23 cellular contexts compared by ENCODE assay signal in genomic region chr2:229930656-229931055, GRCh38. TPM values are rescaled to one million over a fixed set of nuclear protein-coding genes. Genes with fewer than 3 reads are reported as not detected.
DNase-seq lines count a peak whose midpoint lies in the region; ATAC-seq and TF ChIP-seq lines count a peak whose summit lies in the region.
"Had no signal": no experiment of that assay in that cellular context is flagged by ENCODE, and none has a peak within 500 bp of the region (broad histone marks: within the 10 kb centered on the region; RNA-seq: fewer than 3 reads in every experiment).

No MANE protein-coding gene starts in this region.

- H2AFZ ChIP-seq in DND-41 (ENCODE audit: low read depth, low read length), result no peak overlapping the region
- no peak overlapping the region for H2AFZ ChIP-seq in osteoblast (ENCODE audit: low read length)

- TF ChIP-seq CTCF in DND-41 (IDR thresholded peaks at IDR 0.05; ENCODE audit: borderline replicate concordance, extremely low read depth, low read length, poor library complexity, severe bottlenecking) (no peak), lower lobe of right lung (IDR thresholded peaks at IDR 0.05) (no peak), osteoblast (IDR thresholded peaks at IDR 0.05; ENCODE audit: extremely low read depth, low read depth, low read length) (no peak)

- no peak overlapping the region for H3K4me3 ChIP-seq in DND-41 (ENCODE audit: low read depth in 1 of 2, low read length in 2 of 2)
- H3K4me3 ChIP-seq in lower lobe of right lung, result no peak overlapping the region
- no peak overlapping the region for H3K4me3 ChIP-seq in osteoblast (ENCODE audit: insufficient read depth, low read length)
- no peak overlapping the region for H3K4me3 ChIP-seq in CD8-positive, alpha-beta memory T cell (ENCODE audit: low read length)
- H3K4me3 ChIP-seq: BLaER1, tibial artery had no signal

- no peaks in the 10 kb centered on the region for H3K27me3 Mint-ChIP-seq in CD8-positive, alpha-beta memory T cell
- H3K27me3 Mint-ChIP-seq: activated CD8-positive, alpha-beta T cell treated with anti-CD3 and anti-CD28 coated beads for 36 hours; activated naive CD8-positive, alpha-beta T cell treated with anti-CD3 and anti-CD28 coated beads, Interleukin-2, amount 10 ng/mL, durations not matched to agents 7 days and 5 days; naive thymus-derived CD8-positive, alpha-beta T cell had no signal

- ATAC-seq in DND-41 (ENCODE audit: insufficient read depth, low read depth) (0 out of 3 replicates have a peak, but pooled peaks have one; percentile 31), lower lobe of right lung (no peak)
- ATAC-seq: activated CD8-positive, alpha-beta T cell treated with anti-CD3 and anti-CD28 coated beads for 36 hours; naive thymus-derived CD8-positive, alpha-beta T cell; Panc1 had no signal

- DNase-seq in DMS79 (lab: John Stamatoyannopoulos, UW) (peak; percentile 58), DND-41 (no peak), NCI-H510A (lab: John Stamatoyannopoulos, UW) (peak; percentile 84), lower lobe of right lung (peak; percentile 16), osteoblast (ENCODE audit: insufficient read length, low spot score, missing footprints) (no peak), activated gamma-delta T cell treated with Interleukin-2 at 50 U/mL for 16 hours (no peak)
- DNase-seq in CD8-positive, alpha-beta memory T cell, result no peak
- DNase-seq: activated CD8-positive, alpha-beta T cell treated with anti-CD3 and anti-CD28 coated beads for 36 hours; activated gamma-delta T cell; activated naive CD8-positive, alpha-beta T cell treated with anti-CD3 and anti-CD28 coated beads, Interleukin-2, amount 10 ng/mL, durations not matched to agents 7 days and 5 days; activated T-cell treated with anti-CD3 and anti-CD28 coated beads, Interleukin-2, amount 50 U/mL, for 1 hour; DMS53; GDM1; hypothalamus; naive thymus-derived CD8-positive, alpha-beta T cell; NCI-H1092; nucleus accumbens; Right ventricle myocardium superior; stimulated activated CD4-positive, alpha-beta T cell treated with anti-CD3 and anti-CD28 coated beads, Interleukin-4, amount 100 ng/mL, for 24 hours; T-helper 2 cell; tibial artery had no signal

- H3K27ac Mint-ChIP-seq in CD8-positive, alpha-beta memory T cell, result peak overlapping the region in 1 of 8 donors; percentile 81
- H3K27ac Mint-ChIP-seq: activated CD8-positive, alpha-beta T cell treated with anti-CD3 and anti-CD28 coated beads for 36 hours; activated naive CD8-positive, alpha-beta T cell treated with anti-CD3 and anti-CD28 coated beads, Interleukin-2, amount 10 ng/mL, durations not matched to agents 7 days and 5 days had no signal

- H3K9me3 ChIP-seq in DND-41 (ENCODE audit: insufficient read depth, low read length, severe bottlenecking), result no peaks in the 10 kb centered on the region
- no peaks in the 10 kb centered on the region for H3K9me3 ChIP-seq in lower lobe of right lung
- H3K9me3 ChIP-seq in osteoblast (ENCODE audit: low read depth, low read length), result no peaks in the 10 kb centered on the region
- H3K9me3 ChIP-seq in CD8-positive, alpha-beta memory T cell (ENCODE audit: low read length), result no peaks in the 10 kb centered on the region
- H3K9me3 ChIP-seq: BLaER1 had no signal

- no peak overlapping the region for H3K4me2 ChIP-seq in DND-41 (ENCODE audit: insufficient read depth, low read length)
- H3K4me2 ChIP-seq in osteoblast (ENCODE audit: insufficient read depth, low read length), result no peak overlapping the region
- H3K4me2 ChIP-seq: BLaER1 had no signal

- no peak overlapping the region for H3K4me3 Mint-ChIP-seq in CD8-positive, alpha-beta memory T cell
- H3K4me3 Mint-ChIP-seq: activated CD8-positive, alpha-beta T cell treated with anti-CD3 and anti-CD28 coated beads for 36 hours; activated naive CD8-positive, alpha-beta T cell treated with anti-CD3 and anti-CD28 coated beads, Interleukin-2, amount 10 ng/mL, durations not matched to agents 7 days and 5 days; naive thymus-derived CD8-positive, alpha-beta T cell had no signal

- H3K9me3 Mint-ChIP-seq in CD8-positive, alpha-beta memory T cell, result no peaks in the 10 kb centered on the region
- H3K9me3 Mint-ChIP-seq: activated CD8-positive, alpha-beta T cell treated with anti-CD3 and anti-CD28 coated beads for 36 hours; activated naive CD8-positive, alpha-beta T cell treated with anti-CD3 and anti-CD28 coated beads, Interleukin-2, amount 10 ng/mL, durations not matched to agents 7 days and 5 days; naive thymus-derived CD8-positive, alpha-beta T cell had no signal

- H4K20me1 ChIP-seq in DND-41 (ENCODE audit: insufficient read depth, low read length), result no peaks in the 10 kb centered on the region
- H4K20me1 ChIP-seq in osteoblast (ENCODE audit: insufficient read depth, low read length), result no peaks in the 10 kb centered on the region
- H4K20me1 ChIP-seq: BLaER1 had no signal

- peaks cover 0 to 5% (median under 1%) of the 10 kb centered on the region in 3 donors for H3K4me1 Mint-ChIP-seq in CD8-positive, alpha-beta memory T cell

- H3K4me1 ChIP-seq in DND-41 (ENCODE audit: insufficient read depth, low read length), result peaks cover 2% of the 10 kb centered on the region; the same call in 1 of the 2 replicates
- H3K4me1 ChIP-seq in lower lobe of right lung, result no peaks in the 10 kb centered on the region
- peaks cover 16% of the 10 kb centered on the region for H3K4me1 ChIP-seq in osteoblast (ENCODE audit: insufficient read depth, low read length)
- no peaks in the 10 kb centered on the region for H3K4me1 ChIP-seq in CD8-positive, alpha-beta memory T cell (ENCODE audit: insufficient read depth, low read length)
- H3K4me1 ChIP-seq: tibial artery had no signal

- POLR2A ChIA-PET in CD8-positive, alpha-beta memory T cell (lab: Charles Lee), result no interaction called here

- H3K27ac ChIP-seq in DND-41 (ENCODE audit: low read length) (no peak overlapping the region), lower lobe of right lung (no peak overlapping the region), osteoblast (ENCODE audit: low read depth, low read length) (no peak overlapping the region)
- H3K27ac ChIP-seq in CD8-positive, alpha-beta memory T cell (ENCODE audit: low read depth, low read length), result no peak overlapping the region
- H3K27ac ChIP-seq: BLaER1, tibial artery had no signal

- H3K36me3 ChIP-seq in DND-41 (ENCODE audit: insufficient read depth, low read length) (no peaks in the 10 kb centered on the region), lower lobe of right lung (no peaks in the 10 kb centered on the region), osteoblast (ENCODE audit: insufficient read depth, low read length) (peaks cover 4% of the 10 kb centered on the region)
- H3K36me3 ChIP-seq in CD8-positive, alpha-beta memory T cell (ENCODE audit: insufficient read depth, low read length), result no peaks in the 10 kb centered on the region
- H3K36me3 ChIP-seq: BLaER1 had no signal

- CTCF ChIA-PET in CD8-positive, alpha-beta memory T cell (lab: Charles Lee), result no interaction called here

- H3K79me2 ChIP-seq in DND-41 (ENCODE audit: insufficient read depth, low read length) (peaks cover 7% of the 10 kb centered on the region), osteoblast (ENCODE audit: insufficient read depth, low read length) (peaks cover 7% of the 10 kb centered on the region)

- intact Hi-C loops in lower lobe of right lung (cut with DNase I), result no loop called here

- H3K27me3 ChIP-seq in DND-41 (ENCODE audit: insufficient read depth, low read length, poor library complexity) (no peaks in the 10 kb centered on the region), lower lobe of right lung (ENCODE audit: low read depth) (no peaks in the 10 kb centered on the region), osteoblast (ENCODE audit: insufficient read depth, low read length) (no peaks in the 10 kb centered on the region)
- H3K27me3 ChIP-seq in CD8-positive, alpha-beta memory T cell (ENCODE audit: insufficient read depth, low read length, poor library complexity, severe bottlenecking), result no peaks in the 10 kb centered on the region
- H3K27me3 ChIP-seq: BLaER1, tibial artery had no signal

- H3K9ac ChIP-seq in DND-41 (ENCODE audit: low read depth, low read length), result no peak overlapping the region
- H3K9ac ChIP-seq: BLaER1 had no signal

- peaks cover 0 to 1% (median 0%) of the 10 kb centered on the region in 3 donors for H3K36me3 Mint-ChIP-seq in CD8-positive, alpha-beta memory T cell

RNA-seq across cellular contexts. Expression of gene FBXO36, which starts 8.4 kb away (rescaled TPM):
- total RNA-seq in lower lobe of right lung (3.3 TPM), osteoblast (6.9 and 7.7 TPM in 2 replicates)
- total RNA-seq in CD8-positive, alpha-beta memory T cell, result under 1 TPM; 0.74 to 0.95 TPM
- 0.56 TPM for polyA plus RNA-seq in CD8-positive, alpha-beta memory T cell

RNA-seq across cellular contexts. Expression of gene TRIP12, which starts 8.8 kb away (rescaled TPM):
- total RNA-seq in lower lobe of right lung, result 229 TPM
- 207 and 249 TPM in 2 replicates for total RNA-seq in osteoblast
- 100 to 1,000 TPM; 263 to 269 TPM for total RNA-seq in CD8-positive, alpha-beta memory T cell
- polyA plus RNA-seq in CD8-positive, alpha-beta memory T cell, result 42.0 TPM

Comparison
In these comparisons a context has a peak if more than half of its experiments do, and no peak if none do; other contexts are left out.
1. DNase-seq: peak in DMS79 (single experiment), NCI-H510A (single experiment) and lower lobe of right lung (single experiment); none in DND-41 (single experiment), osteoblast (single experiment), activated gamma-delta T cell treated with Interleukin-2 at 50 U/mL for 16 hours (single experiment) and CD8-positive, alpha-beta memory T cell (0 of 5).